ENCODE assay signal across 12 cellular contexts in genomic region chr4:138953962-138954371, GRCh38.
DNase-seq lines count a peak whose midpoint lies in the region; ATAC-seq, FAIRE-seq and TF ChIP-seq lines count a peak whose summit lies in the region.
"Had no signal": no experiment of that assay in that cellular context is flagged by ENCODE, and none has a peak within 500 bp of the region (broad histone marks: within the 10 kb centered on the region; RNA-seq: fewer than 3 reads in every experiment).

No MANE protein-coding gene starts in this region.

- DNase-seq in Right ventricle myocardium inferior (ENCODE audit: missing footprints): no peak
- DNase-seq in cardiac septum (ENCODE audit: low spot score): no peak
- DNase-seq in bronchial epithelial cell (ENCODE audit: low read depth): peak; percentile 75
- no peak for DNase-seq in lower lobe of right lung
- DNase-seq in vagina (ENCODE audit: extremely low spot score in 2 of 2): peak in 1 of 2 donors; percentile 89
- no peak for DNase-seq in SJCRH30
- DNase-seq in cerebellar cortex (ENCODE audit: low spot score): no peak
- DNase-seq in NCI-H2196 (lab: John Stamatoyannopoulos, UW; ENCODE audit: unreplicated experiment): no peak
- DNase-seq: amygdala, left colon had no signal

- intact Hi-C loops in Right ventricle myocardium inferior (cut with DNase I): no loop called here
- intact Hi-C loops in cardiac septum (cut with DNase I): loop anchor here (2.0 kb wide), 1 partner anchor 61 kb away; the partner anchor contains the start of gene NOCT
- intact Hi-C loops in lower lobe of right lung (cut with DNase I): no loop called here
- intact Hi-C loops in vagina (cut with DNase I): no loop called here

- H3K4me1 ChIP-seq in lower lobe of right lung (peaks cover 11% of the 10 kb centered on the region), vagina (no peaks in the 10 kb centered on the region), SJCRH30 (no peaks in the 10 kb centered on the region)

- FAIRE-seq in bronchial epithelial cell (lab: Jason Lieb, UNC): no peak
- FAIRE-seq: A204.1, GM12878 had no signal

- H3K27ac ChIP-seq in lower lobe of right lung (no peak overlapping the region), vagina (peak overlapping the region; percentile 24), SJCRH30 (no peak overlapping the region)

- H3K27me3 ChIP-seq in bronchial epithelial cell (ENCODE audit: control insufficient read depth, insufficient read depth, low read length) (no peaks in the 10 kb centered on the region), lower lobe of right lung (ENCODE audit: low read depth) (no peaks in the 10 kb centered on the region), vagina (no peaks in the 10 kb centered on the region), SJCRH30 (no peaks in the 10 kb centered on the region)

- H3K9me3 ChIP-seq in lower lobe of right lung: no peaks in the 10 kb centered on the region
- no peaks in the 10 kb centered on the region for H3K9me3 ChIP-seq in vagina
- no peaks in the 10 kb centered on the region; the same call in 1 of the 2 replicates for H3K9me3 ChIP-seq in SJCRH30 (replicated peaks)

- H3K4me3 ChIP-seq in bronchial epithelial cell (ENCODE audit: low read depth, low read length) (no peak overlapping the region), lower lobe of right lung (no peak overlapping the region), vagina (no peak overlapping the region), SJCRH30 (no peak overlapping the region)
- H3K4me3 ChIP-seq: GM12878 had no signal

- peak; percentile 49 for ATAC-seq in Right ventricle myocardium inferior
- peak; percentile 64 to 70 for ATAC-seq in lower lobe of right lung
- ATAC-seq: GM12878, left colon had no signal

- TF ChIP-seq POLR2A in vagina (IDR thresholded peaks at IDR 0.05): no peak

- H3K36me3 ChIP-seq in bronchial epithelial cell (ENCODE audit: control insufficient read depth, insufficient read depth, low read length): no peaks in the 10 kb centered on the region
- no peaks in the 10 kb centered on the region for H3K36me3 ChIP-seq in lower lobe of right lung
- no peaks in the 10 kb centered on the region for H3K36me3 ChIP-seq in vagina
- H3K36me3 ChIP-seq in SJCRH30: no peaks in the 10 kb centered on the region

- no peak for TF ChIP-seq CTCF in bronchial epithelial cell (IDR thresholded peaks at IDR 0.05; ENCODE audit: insufficient read depth, low read length, severe bottlenecking)
- TF ChIP-seq CTCF in lower lobe of right lung (IDR thresholded peaks at IDR 0.05): no peak
- TF ChIP-seq CTCF in vagina (IDR thresholded peaks at IDR 0.05): no peak
